27 cellular contexts compared by ENCODE assay signal in the genomic region with DNA sequence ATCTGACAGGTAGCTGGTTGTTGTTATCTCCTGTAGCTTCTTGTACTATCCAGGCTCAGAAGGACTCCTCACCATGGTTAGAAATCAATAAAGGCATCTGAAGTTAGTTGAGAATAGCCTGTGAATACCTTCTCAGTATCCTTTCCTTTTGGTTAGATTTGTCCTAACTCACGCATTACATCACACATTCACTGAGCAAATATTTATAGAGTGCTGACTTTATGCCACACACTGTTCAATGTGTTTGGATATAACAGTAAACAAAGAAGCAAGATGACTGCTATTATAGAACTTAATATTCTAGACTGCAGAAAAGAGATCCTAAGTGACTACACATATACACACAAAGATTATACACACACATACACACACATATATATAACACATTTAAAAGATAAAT.
DNase-seq lines count a peak whose midpoint lies in the region; ATAC-seq, FAIRE-seq and TF ChIP-seq lines count a peak whose summit lies in the region.
"Had no signal": no experiment of that assay in that cellular context is flagged by ENCODE, and none has a peak within 500 bp of the region (broad histone marks: within the 10 kb centered on the region; RNA-seq: fewer than 3 reads in every experiment).

No MANE protein-coding gene starts in this region.

- BruUV-seq in PC-3 (replicated peaks; lab: Mats Ljungman, UMichigan) = no TSS peak

- TF ChIP-seq CTCF in A549 (IDR thresholded peaks at IDR 0.05) = no peak
- no peak for TF ChIP-seq CTCF in PC-3 (conservative IDR thresholded peaks at IDR 0.05; ENCODE audit: low read depth, low read length)
- no peak for TF ChIP-seq CTCF in thyroid gland (IDR thresholded peaks at IDR 0.05)

- ATAC-seq in A549 = peak; percentile 45 to 47; a peak in 3 of 6 replicates
- peak; percentile 49 for ATAC-seq in PC-3
- peak; percentile 80 for ATAC-seq in left lobe of liver

- TF ChIP-seq POLR2A in A549 (IDR thresholded peaks at IDR 0.05; ENCODE audit: low read length) (no peak), thyroid gland (IDR thresholded peaks at IDR 0.05) (no peak)

- peak overlapping the region; percentile 35 for H3K4me2 ChIP-seq in A549
- H3K4me2 ChIP-seq in PC-3 (ENCODE audit: low read length) = 0 out of 2 replicates have a peak overlapping the region, but pooled peaks have one; percentile 7
- H3K4me2 ChIP-seq: SK-N-SH had no signal

- DNase-seq in A549 (ENCODE audit: low read depth in 1 of 2, low spot score in 1 of 2) (peak in 1 of 2 experiments; percentile 32), DMS53 (lab: John Stamatoyannopoulos, UW) (peak; percentile 81), PC-3 (peak; percentile 59), left lobe of liver (ENCODE audit: low spot score) (no peak), thyroid gland (no peak), islet precursor cell (no peak), HAP-1 (ENCODE audit: low spot score in 2 of 2) (no peak)
- DNase-seq: C1 segment of cervical spinal cord; Caco-2; CD4-positive, alpha-beta memory T cell; DMS 273 treated with DMSO at 0.1 percent for 48 hours; H7; HFFc6; KG1; MG63; NCI-H1105 treated with DMSO at 0.1 percent for 48 hours; NCI-H146; NCI-H1930; NCI-H2107; NCI-H524 treated with DMSO at 0.1 percent for 48 hours; SIG-M5; SK-N-SH; SW 1271 had no signal

- no peak overlapping the region for H3K4me3 ChIP-seq in A549
- H3K4me3 ChIP-seq in PC-3 (ENCODE audit: low read length) = no peak overlapping the region
- no peak overlapping the region for H3K4me3 ChIP-seq in thyroid gland (replicated peaks in 1 of 3)
- no peak overlapping the region for H3K4me3 ChIP-seq in HAP-1
- H3K4me3 ChIP-seq: MG63 had no signal

- in situ Hi-C loops in HAP-1 (cut with MboI; ENCODE audit: low sequenced_read_pairs) = no loop called here

- CTCF ChIA-PET in A549 (lab: Yijun Ruan, JAX) = no interaction called here
- CTCF ChIA-PET in PC-3 (lab: Charles Lee) = no interaction called here

- H3K4me1 ChIP-seq in A549 (peaks cover 47% of the 10 kb centered on the region), PC-3 (ENCODE audit: insufficient read depth, low read length) (peaks cover 48% of the 10 kb centered on the region), thyroid gland (no peaks in the 10 kb centered on the region), HAP-1 (no peaks in the 10 kb centered on the region)
- H3K4me1 ChIP-seq: Caco-2 had no signal

- POLR2A ChIA-PET in A549 (lab: Yijun Ruan, JAX) (no interaction called here), PC-3 (lab: Charles Lee; ENCODE audit: unreplicated experiment) (no interaction called here)

- 8% methylated on average over 1 of the region's 1 CpG for WGBS in A549 (ENCODE audit: missing lambda C conversion rate)
- WGBS in thyroid gland, 2 donors = 95 to 100% methylated on average over 1 of the region's 1 CpG

- peak; percentile 84 for FAIRE-seq in A549 (lab: Jason Lieb, UNC)
- FAIRE-seq: A204.1, GM18507, HTR-8/SVneo, RCC 7860 had no signal

- no peaks in the 10 kb centered on the region for H4K20me1 ChIP-seq in PC-3 (ENCODE audit: low read length)

- intact Hi-C loops in PC-3 (cut with micrococcal nuclease) = loop anchor here (1.0 to 2.0 kb wide), 2 partner anchors 57 to 67 kb away; no protein-coding TSS in a partner anchor
- intact Hi-C loops in thyroid gland (cut with DNase I) = no loop called here

- no peak overlapping the region for H2AFZ ChIP-seq in PC-3 (ENCODE audit: low read length)

- H3F3A ChIP-seq in PC-3 (ENCODE audit: low read length, unreplicated experiment) = no peaks in the 10 kb centered on the region

- no peaks in the 10 kb centered on the region for H3K27me3 ChIP-seq in PC-3 (ENCODE audit: low read length)
- H3K27me3 ChIP-seq in thyroid gland = no peaks in the 10 kb centered on the region
- H3K27me3 ChIP-seq in HAP-1 (ENCODE audit: low read depth) = no peaks in the 10 kb centered on the region
- H3K27me3 ChIP-seq: MG63 had no signal

- H3K9ac ChIP-seq in PC-3 (ENCODE audit: low read length) = no peak overlapping the region
- H3K9ac ChIP-seq: SK-N-SH had no signal

- H3K36me3 ChIP-seq in PC-3 (ENCODE audit: low read depth, low read length) = no peaks in the 10 kb centered on the region
- no peaks in the 10 kb centered on the region for H3K36me3 ChIP-seq in thyroid gland
- no peaks in the 10 kb centered on the region for H3K36me3 ChIP-seq in HAP-1 (replicated peaks)
- H3K36me3 ChIP-seq: MG63 had no signal

- H3K27ac ChIP-seq in A549 (peak overlapping the region in 1 of 2 experiments; percentile 50; a peak in 1 of 6 replicates), PC-3 (ENCODE audit: low read length) (no peak overlapping the region), thyroid gland (no peak overlapping the region)

- no peaks in the 10 kb centered on the region for H3K9me2 ChIP-seq in PC-3 (replicated peaks; ENCODE audit: low read length)
- H3K9me2 ChIP-seq: SK-N-SH had no signal

- TF ChIP-seq RAD21 in A549 (conservative IDR thresholded peaks at IDR 0.05 in 1 of 2, IDR thresholded peaks at IDR 0.05 in 1 of 2) = no peak

- no peaks in the 10 kb centered on the region for H3K79me2 ChIP-seq in PC-3 (ENCODE audit: low read length)

- TF ChIP-seq EP300 in A549 (IDR thresholded peaks at IDR 0.05) = no peak

- no peaks in the 10 kb centered on the region for H3K9me3 ChIP-seq in A549
- H3K9me3 ChIP-seq in PC-3 (ENCODE audit: low read length) = no peaks in the 10 kb centered on the region
- H3K9me3 ChIP-seq in thyroid gland = no peaks in the 10 kb centered on the region
- H3K9me3 ChIP-seq in HAP-1 = no peaks in the 10 kb centered on the region
- H3K9me3 ChIP-seq: Caco-2, MG63, SK-N-SH had no signal

TF ChIP-seq in A549, 52 proteins besides CTCF, POLR2A, EP300 and RAD21:
- TF ChIP-seq PHF8 (IDR thresholded peaks at IDR 0.05; ENCODE audit: borderline replicate concordance, low read depth) = no peak
- TF ChIP-seq, protein P1, sequence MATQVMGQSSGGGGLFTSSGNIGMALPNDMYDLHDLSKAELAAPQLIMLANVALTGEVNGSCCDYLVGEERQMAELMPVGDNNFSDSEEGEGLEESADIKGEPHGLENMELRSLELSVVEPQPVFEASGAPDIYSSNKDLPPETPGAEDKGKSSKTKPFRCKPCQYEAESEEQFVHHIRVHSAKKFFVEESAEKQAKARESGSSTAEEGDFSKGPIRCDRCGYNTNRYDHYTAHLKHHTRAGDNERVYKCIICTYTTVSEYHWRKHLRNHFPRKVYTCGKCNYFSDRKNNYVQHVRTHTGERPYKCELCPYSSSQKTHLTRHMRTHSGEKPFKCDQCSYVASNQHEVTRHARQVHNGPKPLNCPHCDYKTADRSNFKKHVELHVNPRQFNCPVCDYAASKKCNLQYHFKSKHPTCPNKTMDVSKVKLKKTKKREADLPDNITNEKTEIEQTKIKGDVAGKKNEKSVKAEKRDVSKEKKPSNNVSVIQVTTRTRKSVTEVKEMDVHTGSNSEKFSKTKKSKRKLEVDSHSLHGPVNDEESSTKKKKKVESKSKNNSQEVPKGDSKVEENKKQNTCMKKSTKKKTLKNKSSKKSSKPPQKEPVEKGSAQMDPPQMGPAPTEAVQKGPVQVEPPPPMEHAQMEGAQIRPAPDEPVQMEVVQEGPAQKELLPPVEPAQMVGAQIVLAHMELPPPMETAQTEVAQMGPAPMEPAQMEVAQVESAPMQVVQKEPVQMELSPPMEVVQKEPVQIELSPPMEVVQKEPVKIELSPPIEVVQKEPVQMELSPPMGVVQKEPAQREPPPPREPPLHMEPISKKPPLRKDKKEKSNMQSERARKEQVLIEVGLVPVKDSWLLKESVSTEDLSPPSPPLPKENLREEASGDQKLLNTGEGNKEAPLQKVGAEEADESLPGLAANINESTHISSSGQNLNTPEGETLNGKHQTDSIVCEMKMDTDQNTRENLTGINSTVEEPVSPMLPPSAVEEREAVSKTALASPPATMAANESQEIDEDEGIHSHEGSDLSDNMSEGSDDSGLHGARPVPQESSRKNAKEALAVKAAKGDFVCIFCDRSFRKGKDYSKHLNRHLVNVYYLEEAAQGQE (IDR thresholded peaks at IDR 0.05) = no peak
- no peak for TF ChIP-seq FOXS1 (CRISPR knock-in tag; IDR thresholded peaks at IDR 0.05)
- no peak for TF ChIP-seq FOSB (CRISPR knock-in tag; IDR thresholded peaks at IDR 0.05)
- TF ChIP-seq SREBF2 (IDR thresholded peaks at IDR 0.05) = no peak
- TF ChIP-seq GATA3 (IDR thresholded peaks at IDR 0.05; ENCODE audit: borderline replicate concordance) = no peak
- TF ChIP-seq JUN (IDR thresholded peaks at IDR 0.05) = no peak
- TF ChIP-seq HEYL (CRISPR knock-in tag; IDR thresholded peaks at IDR 0.05) = no peak
- TF ChIP-seq TP53 (CRISPR knock-in tag; IDR thresholded peaks at IDR 0.05) = no peak

Comparison
In these comparisons a context has a peak if more than half of its experiments do, and no peak if none do; other contexts are left out.
1. DNase-seq: peak in DMS53 (single experiment) and PC-3 (single experiment); none in left lobe of liver (single experiment), thyroid gland (0 of 2), islet precursor cell (single experiment) and HAP-1 (0 of 2).
2. Peak in every context shown above with its lines, with median percentiles within 50 percentile points of each other: ATAC-seq.